Comparison of ENCODE assay signal across 8 cellular contexts in genomic region chr7:157355784-157356511, GRCh38. TPM values are rescaled to one million over a fixed set of nuclear protein-coding genes. Genes with fewer than 3 reads are reported as not detected.
A peak's percentile ranks its signal among the peaks of the same experiment; 100 is the strongest.
DNase-seq lines count a peak whose midpoint lies in the region; ATAC-seq and TF ChIP-seq lines count a peak whose summit lies in the region.

No MANE protein-coding gene starts in this region.

- H4K8ac ChIP-seq in neuronal stem cell (ENCODE audit: low read depth, low read length), result no peak overlapping the region

- peaks cover 22 to 51% of the 10 kb centered on the region in 2 donors for H3K36me3 Mint-ChIP-seq in CD4-positive, alpha-beta memory T cell

- no peak overlapping the region for H2BK5ac ChIP-seq in neuronal stem cell (ENCODE audit: low read length)

- ATAC-seq in SK-N-SH treated with all-trans-retinoic acid at 6 μM for 48 hours (peak; percentile 45), HG03432 (IDR thresholded peaks at IDR 0.05; ENCODE audit: unreplicated experiment) (no peak), GM19467 (IDR thresholded peaks at IDR 0.05; ENCODE audit: unreplicated experiment) (no peak), HG02973 (IDR thresholded peaks at IDR 0.05; ENCODE audit: unreplicated experiment) (no peak)

- no peaks in the 10 kb centered on the region for H3K9me3 ChIP-seq in CD4-positive, alpha-beta memory T cell (ENCODE audit: control insufficient read depth in 1 of 2, low read length in 2 of 2)
- H3K9me3 ChIP-seq in neuronal stem cell (replicated peaks in 1 of 2; ENCODE audit: control insufficient read depth in 2 of 2, insufficient read depth in 1 of 2, low read depth in 1 of 2, low read length in 2 of 2), result peaks cover 4 to 15% of the 10 kb centered on the region in 2 donors

- peak overlapping the region; percentile 32 for H3K9ac ChIP-seq in neuronal stem cell (ENCODE audit: low read depth, low read length, poor library complexity)

- H2BK12ac ChIP-seq in neuronal stem cell (ENCODE audit: low read length), result no peak overlapping the region

- H3K9me3 Mint-ChIP-seq in CD4-positive, alpha-beta memory T cell, result no peaks in the 10 kb centered on the region

- no peak overlapping the region for H2AK5ac ChIP-seq in neuronal stem cell (ENCODE audit: low read depth, low read length)

- no peak overlapping the region for H2AFZ ChIP-seq in neuronal stem cell (ENCODE audit: low read length)

- POLR2A ChIA-PET in CD4-positive, alpha-beta memory T cell (lab: Charles Lee; ENCODE audit: partially characterized antibody), result interaction anchor here (0.6 to 1.6 kb wide), 2 partner anchors 10 to 13 kb away, joined by 3 to 9 read pairs; no protein-coding TSS in a partner anchor

- H3K4me3 Mint-ChIP-seq in CD4-positive, alpha-beta memory T cell, result peak overlapping the region in 6 of 8 donors; percentile 28 to 75 (median 64)

- peak overlapping the region in 6 of 7 donors; percentile 42 to 82 (median 72) for H3K27ac Mint-ChIP-seq in CD4-positive, alpha-beta memory T cell

- H3K4me2 ChIP-seq in neuronal stem cell (ENCODE audit: insufficient read depth, low read length, poor library complexity, severe bottlenecking), result no peak overlapping the region

- intact Hi-C loops in CD4-positive, alpha-beta memory T cell (cut with micrococcal nuclease), result no loop called here

- H3K18ac ChIP-seq in neuronal stem cell (ENCODE audit: low read length), result no peak overlapping the region

- no peak overlapping the region for H3K4me3 ChIP-seq in CD4-positive, alpha-beta memory T cell (ENCODE audit: low read length in 2 of 2)
- no peak overlapping the region for H3K4me3 ChIP-seq in neuronal stem cell (ENCODE audit: low read length in 2 of 2)

- H3K4ac ChIP-seq in neuronal stem cell (ENCODE audit: low read length), result no peak overlapping the region

- H3K4me1 ChIP-seq in CD4-positive, alpha-beta memory T cell (ENCODE audit: insufficient read depth, low read length), result peaks cover 76% of the 10 kb centered on the region
- peaks cover 0 to 10% of the 10 kb centered on the region in 2 donors for H3K4me1 ChIP-seq in neuronal stem cell (ENCODE audit: control insufficient read depth in 2 of 2, insufficient read depth in 1 of 2, low read depth in 1 of 2, low read length in 2 of 2)

- no peak overlapping the region for H2BK15ac ChIP-seq in neuronal stem cell (ENCODE audit: low read length)

- H3K27ac ChIP-seq in CD4-positive, alpha-beta memory T cell (ENCODE audit: low read depth, low read length), result no peak overlapping the region
- H3K27ac ChIP-seq in neuronal stem cell (replicated peaks; ENCODE audit: low read length), result peak overlapping the region; percentile 22

- H2BK120ac ChIP-seq in neuronal stem cell (ENCODE audit: low read depth, low read length), result no peak overlapping the region

- H3K27me3 ChIP-seq in CD4-positive, alpha-beta memory T cell (ENCODE audit: insufficient read depth, low read length), result no peaks in the 10 kb centered on the region
- no peaks in the 10 kb centered on the region for H3K27me3 ChIP-seq in neuronal stem cell (ENCODE audit: control insufficient read depth in 3 of 3, insufficient read depth in 3 of 3, low read depth in 1 of 3, low read length in 3 of 3)

- H3K27me3 Mint-ChIP-seq in CD4-positive, alpha-beta memory T cell, result no peaks in the 10 kb centered on the region

- WGBS in neuronal stem cell (ENCODE audit: extremely low coverage in 2 of 2, insufficient read length in 2 of 2, insufficient replicate concordance in 1 of 2), 2 donors, result no CpG with 5 or more reads among the region's 15 CpGs

- H3K14ac ChIP-seq in neuronal stem cell (ENCODE audit: low read length), result no peak overlapping the region

- H3K36me3 ChIP-seq in CD4-positive, alpha-beta memory T cell (ENCODE audit: insufficient read depth, low read length), result peaks cover 31% of the 10 kb centered on the region
- H3K36me3 ChIP-seq in neuronal stem cell (replicated peaks in 1 of 2; ENCODE audit: control insufficient read depth in 2 of 2, insufficient read depth in 2 of 2, low read length in 2 of 2), result peaks cover 24 to 57% of the 10 kb centered on the region in 2 donors

- H3K79me1 ChIP-seq in neuronal stem cell (ENCODE audit: low read depth, low read length), result peaks cover 8% of the 10 kb centered on the region

- H3K4me1 Mint-ChIP-seq in CD4-positive, alpha-beta memory T cell, result peaks cover 54 to 90% (median 67%) of the 10 kb centered on the region in 4 donors

- no peak overlapping the region for H3K23ac ChIP-seq in neuronal stem cell (ENCODE audit: low read depth, low read length, poor library complexity)

- DNase-seq in CD4-positive, alpha-beta memory T cell, result no peak
- peak; percentile 37 for DNase-seq in fibroblast of gingiva (ENCODE audit: low read depth)
- no peak for DNase-seq in neuronal stem cell (ENCODE audit: low spot score)
- DNase-seq in ecto neural progenitor cell (ENCODE audit: low spot score), result no peak

- CTCF ChIA-PET in CD4-positive, alpha-beta memory T cell (lab: Charles Lee; ENCODE audit: partially characterized antibody), result interaction anchor here (0.7 kb wide), 1 partner anchor 31 kb away, joined by 3 read pairs; no protein-coding TSS in a partner anchor

- H4K91ac ChIP-seq in neuronal stem cell (ENCODE audit: low read depth, low read length, poor library complexity), result no peak overlapping the region

TF ChIP-seq in SK-N-SH treated with all-trans-retinoic acid at 6 μM for 48 hours, 23 proteins besides CTCF, POLR2A, EP300 and RAD21 (continues in another document):
- TF ChIP-seq ZNF565 (CRISPR knock-in tag; conservative IDR thresholded peaks at IDR 0.05; ENCODE audit: low read depth) (no peak), OSR1 (CRISPR knock-in tag; IDR thresholded peaks at IDR 0.05) (no peak), TOX (CRISPR knock-in tag; IDR thresholded peaks at IDR 0.05; ENCODE audit: borderline replicate concordance) (no peak), ZFP30 (CRISPR knock-in tag; IDR thresholded peaks at IDR 0.05) (no peak), POU6F1 (CRISPR knock-in tag; IDR thresholded peaks at IDR 0.05; ENCODE audit: borderline replicate concordance, low read depth) (no peak), ZNF70 (CRISPR knock-in tag; IDR thresholded peaks at IDR 0.05) (no peak), ZNF8 (CRISPR knock-in tag; IDR thresholded peaks at IDR 0.05) (no peak), CREB5 (CRISPR knock-in tag; IDR thresholded peaks at IDR 0.05; ENCODE audit: low read depth) (no peak), RARB (CRISPR knock-in tag; IDR thresholded peaks at IDR 0.05) (no peak), ZFP3 (CRISPR knock-in tag; IDR thresholded peaks at IDR 0.05) (no peak), ZC3H10 (CRISPR knock-in tag; IDR thresholded peaks at IDR 0.05) (no peak), BACH2 (CRISPR knock-in tag; IDR thresholded peaks at IDR 0.05; ENCODE audit: borderline replicate concordance) (no peak), TSHZ2 (CRISPR knock-in tag; IDR thresholded peaks at IDR 0.05) (no peak)

RNA-seq across cellular contexts. Expression of gene DNAJB6, which starts 19.1 kb away (rescaled TPM):
- total RNA-seq in CD4-positive, alpha-beta memory T cell, result 10 to 100 TPM; 85.6 to 90.1 TPM
- 100 to 1,000 TPM; 116 to 169 TPM for polyA plus RNA-seq in CD4-positive, alpha-beta memory T cell
- polyA plus RNA-seq in neuronal stem cell (2013, experiment 1 of 2), result 203 TPM
- polyA plus RNA-seq in neuronal stem cell (2013, experiment 2 of 2), result 185 TPM
